In the genomic region with DNA sequence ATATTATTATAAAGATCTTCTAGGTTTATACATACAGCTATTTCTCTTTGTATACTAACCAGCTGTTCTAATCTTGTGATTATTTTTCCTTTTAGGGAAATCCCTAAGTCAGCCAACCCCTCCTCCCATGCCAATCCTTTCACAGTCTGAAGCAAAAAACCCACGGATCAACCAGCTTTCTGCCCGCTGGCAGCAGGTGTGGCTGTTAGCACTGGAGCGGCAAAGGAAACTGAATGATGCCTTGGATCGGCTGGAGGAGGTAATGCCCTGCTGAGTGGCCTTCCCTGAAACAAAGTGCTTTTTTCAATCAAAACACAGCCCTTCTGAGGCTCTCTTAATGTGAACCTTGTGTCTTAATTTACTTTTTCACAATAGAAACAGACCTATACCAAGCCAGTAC, we compare ENCODE assay signal across 34 cellular contexts. TPM values are rescaled to one million over a fixed set of nuclear protein-coding genes. Genes with fewer than 3 reads are reported as not detected.
"Had no signal": no experiment of that assay in that cellular context is flagged by ENCODE, and none has a peak within 500 bp of the region (broad histone marks: within the 10 kb centered on the region; RNA-seq: fewer than 3 reads in every experiment).

No MANE protein-coding gene starts in this region.

- DNase-seq: activated B cell treated with CpG ODN at 0.5 μM for 24 hours; activated CD4-positive, alpha-beta memory T cell treated with anti-CD3 and anti-CD28 coated beads for 36 hours; activated CD4-positive, alpha-beta T cell treated with anti-CD3 and anti-CD28 coated beads for 4 hours; activated CD4-positive, alpha-beta T cell treated with anti-CD3 and anti-CD28 coated beads, Interleukin-2, amount 50 U/mL, for 1 hour; activated CD4-positive, CD25-positive, alpha-beta regulatory T cell treated with anti-CD3 and anti-CD28 coated beads, Interleukin-2, amount 50 U/mL, for 72 hours; activated CD8-positive, alpha-beta memory T cell treated with anti-CD3 and anti-CD28 coated beads, Interleukin-2, amount 50 U/mL, for 4 hours; activated gamma-delta T cell treated with Interleukin-2 at 50 U/mL for 16 hours; activated naive CD4-positive, alpha-beta T cell treated with anti-CD3 and anti-CD28 coated beads for 36 hours; activated T-cell treated with anti-CD3 and anti-CD28 coated beads for 4 hours; activated T-cell treated with anti-CD3 and anti-CD28 coated beads, Interleukin-2, amount 50 U/mL, for 4 hours; adrenal gland; central memory CD4-positive, alpha-beta T cell; Karpas-422; KBM-7; NCI-H1105; NCI-H1436; NCI-H1694; NCI-H1930; NCI-H2081 treated with DMSO at 0.1 percent for 48 hours; NCI-H2171; NCI-H510A treated with DMSO at 0.1 percent for 48 hours; PC-3; Peyer's patch; RPMI8226; SHP77 treated with DMSO at 0.1 percent for 48 hours; SK-N-SH; T-helper 1 cell; T-helper 2 cell; T-helper 9 cell had no signal

- ATAC-seq: activated naive CD4-positive, alpha-beta T cell treated with anti-CD3 and anti-CD28 coated beads, Interleukin-2, amount 50 U/mL, for 72 hours; activated T-cell treated with anti-CD3 and anti-CD28 coated beads, Interleukin-2, amount 50 U/mL, for 4 hours; PC-3 had no signal

RNA-seq across cellular contexts. Expression of a gene that starts 32.4 kb away (rescaled TPM):
- total RNA-seq: activated CD4-positive, alpha-beta memory T cell treated with anti-CD3 and anti-CD28 coated beads for 36 hours; activated naive CD4-positive, alpha-beta T cell treated with anti-CD3 and anti-CD28 coated beads for 36 hours; activated T-helper 1 cell treated with anti-CD3 and anti-CD28 coated beads, Interleukin-12 subunit alpha, Interleukin-12 subunit beta, Interleukin-2, Interleukin-4 antibody, amounts not matched to agents 30 ng/mL and 10 ng/mL and 1 ng/mL, durations not matched to agents 14 hours and 24 hours and 36 hours; bronchial epithelial cell; MCF 10A; SJSA1 had no signal
